In genomic region chr21:44000360-44000759, GRCh38 we compare ENCODE assay signal across 24 cellular contexts. TPM values are rescaled to one million over a fixed set of nuclear protein-coding genes. Genes with fewer than 3 reads are reported as not detected.
DNase-seq lines count a peak whose midpoint lies in the region; ATAC-seq and TF ChIP-seq lines count a peak whose summit lies in the region.
"Had no signal": no experiment of that assay in that cellular context is flagged by ENCODE, and none has a peak within 500 bp of the region (broad histone marks: within the 10 kb centered on the region; RNA-seq: fewer than 3 reads in every experiment).

No MANE protein-coding gene starts in this region.

- in situ Hi-C loops in G401 (cut with HindIII; ENCODE audit: low sequenced_read_pairs): no loop called here

- no peaks in the 10 kb centered on the region for H3K4me1 ChIP-seq in lower lobe of right lung

- H3K36me3 ChIP-seq in lower lobe of right lung: no peaks in the 10 kb centered on the region
- H3K36me3 ChIP-seq: WERI-Rb-1 had no signal

- no peaks in the 10 kb centered on the region for H3K27me3 ChIP-seq in lower lobe of right lung (ENCODE audit: low read depth)

- DNase-seq in G401 (ENCODE audit: low spot score): peak; percentile 54
- DNase-seq in cerebellar cortex (ENCODE audit: low spot score): peak; percentile 25
- DNase-seq in lower lobe of right lung: peak; percentile 17
- peak; percentile 89 for DNase-seq in putamen (ENCODE audit: low spot score)
- no peak for DNase-seq in activated T-cell treated with anti-CD3 and anti-CD28 coated beads, Interleukin-2, amount 50 U/mL, for 48 hours
- DNase-seq in HT-29 (ENCODE audit: low spot score): no peak
- DNase-seq: activated CD4-positive, alpha-beta T cell treated with anti-CD3 and anti-CD28 coated beads, Interleukin-2, amount 10 ng/mL, durations not matched to agents 7 days and 5 days; cerebellar nuclear complex; effector CD4-positive, alpha-beta T cell; EL; foreskin fibroblast; immature natural killer cell; NCI-H1092; NCI-H187 treated with DMSO at 0.1 percent for 48 hours; NCI-H345; NCI-H774; small intestine; stimulated activated CD4-positive, alpha-beta T cell treated with anti-CD3 and anti-CD28 coated beads, Interleukin-1b, Interleukin-23, amount 100 ng/mL, for 48 hours; T-helper 17 cell; WERI-Rb-1 had no signal

- TF ChIP-seq CTCF in lower lobe of right lung (IDR thresholded peaks at IDR 0.05): no peak

- H3K4me3 ChIP-seq in lower lobe of right lung: no peak overlapping the region
- H3K4me3 ChIP-seq: SK-N-MC had no signal

- H3K27ac ChIP-seq in lower lobe of right lung: no peak overlapping the region
- H3K27ac ChIP-seq: C4-2B, SK-N-MC, WERI-Rb-1 had no signal

- no peaks in the 10 kb centered on the region for H3K9me3 ChIP-seq in lower lobe of right lung

- intact Hi-C loops in lower lobe of right lung (cut with DNase I): no loop called here

- no peak for ATAC-seq in lower lobe of right lung
- no peak for ATAC-seq in HG02938 (IDR thresholded peaks at IDR 0.05; ENCODE audit: unreplicated experiment)
- ATAC-seq: HCT116, T-helper 17 cell had no signal

RNA-seq across cellular contexts. Expression of gene TRAPPC10, which starts 11.7 kb away (rescaled TPM):
- total RNA-seq in G401 (2014; rRNA removed; shearing (Covaris generic)): 11.1 and 15.4 TPM in 2 replicates
- total RNA-seq in lower lobe of right lung: 47.4 TPM
- total RNA-seq in HT-29 (2014; rRNA removed; shearing (Covaris generic)): 16.6 and 19.0 TPM in 2 replicates

Comparison
In these comparisons a context has a peak if more than half of its experiments do, and no peak if none do; other contexts are left out.
1. DNase-seq: peak in G401 (single experiment), cerebellar cortex (single experiment), lower lobe of right lung (single experiment) and putamen (single experiment); none in activated T-cell treated with anti-CD3 and anti-CD28 coated beads, Interleukin-2, amount 50 U/mL, for 48 hours (0 of 2) and HT-29 (single experiment).